8 cellular contexts compared by ENCODE assay signal in genomic region chr6:111837641-111838500, GRCh38. TPM values are rescaled to one million over a fixed set of nuclear protein-coding genes. Genes with fewer than 3 reads are reported as not detected.
DNase-seq lines count a peak whose midpoint lies in the region; ATAC-seq and TF ChIP-seq lines count a peak whose summit lies in the region.

No MANE protein-coding gene starts in this region.

- H3K27me3 Mint-ChIP-seq in osteocyte (ENCODE audit: unreplicated experiment): no peaks in the 10 kb centered on the region

- DNase-seq in activated CD8-positive, alpha-beta memory T cell treated with anti-CD3 and anti-CD28 coated beads, Interleukin-2, amount 50 U/mL, for 48 hours: peak; percentile 68
- DNase-seq in stimulated activated CD4-positive, alpha-beta T cell treated with anti-CD3 and anti-CD28 coated beads, Interleukin-4, amount 100 ng/mL, for 4 hours: peak; percentile 44 to 55
- DNase-seq in osteocyte (ENCODE audit: extremely low spot score, unreplicated experiment) (no peak), DMS153 treated with DMSO at 0.1 percent for 48 hours (lab: John Stamatoyannopoulos, UW; ENCODE audit: unreplicated experiment) (no peak), A172 (ENCODE audit: low spot score) (no peak), NCI-H1694 (lab: John Stamatoyannopoulos, UW) (no peak)

- H3K36me3 Mint-ChIP-seq in osteocyte (ENCODE audit: unreplicated experiment): peaks cover 6% of the 10 kb centered on the region

- TF ChIP-seq CTCF in osteocyte (IDR thresholded peaks at IDR 0.05): no peak

- H3K4me3 Mint-ChIP-seq in osteocyte (ENCODE audit: unreplicated experiment): no peak overlapping the region

- no peak overlapping the region for H3K27ac Mint-ChIP-seq in osteocyte (ENCODE audit: unreplicated experiment)

- peaks cover 5% of the 10 kb centered on the region for H3K9me3 Mint-ChIP-seq in osteocyte (ENCODE audit: unreplicated experiment)

- peaks cover 25% of the 10 kb centered on the region for H3K4me1 Mint-ChIP-seq in osteocyte (ENCODE audit: unreplicated experiment)

- ATAC-seq in GM19025 (IDR thresholded peaks at IDR 0.05; ENCODE audit: low read depth, unreplicated experiment) (peak; percentile 65), HG02973 (IDR thresholded peaks at IDR 0.05; ENCODE audit: unreplicated experiment) (peak; percentile 77)

RNA-seq across cellular contexts. Expression of gene FYN, which starts 35.4 kb away (rescaled TPM):
- 121 and 142 TPM in 2 replicates for total RNA-seq in osteocyte
- 26.0 and 26.6 TPM in 2 replicates for total RNA-seq in A172 (2014; rRNA removed; shearing (Covaris generic))

Comparison
In these comparisons a context has a peak if more than half of its experiments do, and no peak if none do; other contexts are left out.
1. DNase-seq: peak in activated CD8-positive, alpha-beta memory T cell treated with anti-CD3 and anti-CD28 coated beads, Interleukin-2, amount 50 U/mL, for 48 hours (single experiment) and stimulated activated CD4-positive, alpha-beta T cell treated with anti-CD3 and anti-CD28 coated beads, Interleukin-4, amount 100 ng/mL, for 4 hours (2 of 2); none in osteocyte (single experiment), DMS153 treated with DMSO at 0.1 percent for 48 hours (single experiment), A172 (single experiment) and NCI-H1694 (single experiment).